ENCODE assay signal across 13 cellular contexts in the genomic region with DNA sequence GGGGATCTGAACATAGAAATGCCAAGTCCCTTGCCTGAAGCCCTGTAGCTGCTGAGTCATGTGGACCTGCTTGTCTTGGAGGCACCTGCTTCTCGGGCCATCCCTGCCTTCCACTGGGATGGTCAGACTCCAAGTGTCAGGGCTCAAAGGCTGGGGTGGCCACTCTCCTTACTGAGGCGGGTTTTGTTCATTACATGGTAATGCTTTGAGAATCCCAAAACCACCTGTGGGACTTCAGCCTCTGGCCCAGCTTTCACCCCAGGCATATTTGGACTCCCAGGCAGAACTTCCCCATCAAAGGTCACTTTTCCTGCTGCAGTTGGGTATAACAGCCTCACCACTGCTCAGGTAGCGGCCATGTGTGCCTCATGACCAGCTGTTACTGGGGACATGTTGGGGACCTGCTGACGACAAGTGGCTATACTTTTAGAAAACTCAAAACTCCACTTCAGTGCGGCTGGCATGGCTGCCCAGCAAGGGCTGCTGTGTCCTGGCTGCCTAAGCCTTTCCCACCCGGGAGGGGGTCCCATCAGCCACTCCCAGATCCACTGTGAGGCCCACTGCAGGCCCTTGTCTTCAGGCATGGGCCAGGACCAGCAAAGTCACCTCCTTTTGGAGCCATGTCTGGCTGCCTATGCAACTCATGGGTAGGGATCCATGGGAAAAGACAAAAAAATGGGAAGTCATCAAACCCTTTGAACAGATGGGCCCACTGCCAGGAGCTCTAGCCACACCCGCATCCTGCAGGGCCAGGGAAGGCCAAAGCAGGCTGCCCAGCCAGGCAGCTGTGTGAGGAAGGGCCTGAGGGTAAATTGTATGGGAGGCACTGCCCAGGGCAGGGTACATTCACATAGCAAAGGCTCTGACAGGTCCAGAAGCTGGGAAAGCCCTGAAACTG.
DNase-seq lines count a peak whose midpoint lies in the region; ATAC-seq and TF ChIP-seq lines count a peak whose summit lies in the region.
"Had no signal": no experiment of that assay in that cellular context is flagged by ENCODE, and none has a peak within 500 bp of the region (broad histone marks: within the 10 kb centered on the region; RNA-seq: fewer than 3 reads in every experiment).

No MANE protein-coding gene starts in this region.

- DNase-seq in BE2C = peak; percentile 29
- peak; percentile 21 for DNase-seq in colonic mucosa
- DNase-seq in left lobe of liver (ENCODE audit: low spot score) = peak; percentile 43
- DNase-seq in middle frontal gyrus (ENCODE audit: extremely low spot score, low spot score) = no peak
- DNase-seq in hepatocyte (ENCODE audit: low spot score) = no peak
- no peak for DNase-seq in activated T-cell treated with anti-CD3 and anti-CD28 coated beads, Interleukin-2, amount 50 U/mL, for 4 hours
- DNase-seq: NCI-H1092, NCI-H524 treated with DMSO at 0.1 percent for 48 hours, posterior cingulate gyrus had no signal

- intact Hi-C loops in colonic mucosa (cut with DNase I) = loop anchor here (5.0 kb wide), 1 partner anchor 146 kb away; no protein-coding TSS in a partner anchor

- no peaks in the 10 kb centered on the region for H3K36me3 Mint-ChIP-seq in activated T-cell treated with anti-CD3 and anti-CD28 coated beads, Interleukin-2, amount 50 U/mL, for 4 hours (ENCODE audit: insufficient read depth)

- no peak overlapping the region for H3K4me3 Mint-ChIP-seq in activated T-cell treated with anti-CD3 and anti-CD28 coated beads, Interleukin-2, amount 50 U/mL, for 4 hours
- H3K4me3 Mint-ChIP-seq: B cell had no signal

- H3K4me3 ChIP-seq in BE2C (ENCODE audit: low read depth, low read length) (no peak overlapping the region), HEK293 (ENCODE audit: low read depth, low read length) (no peak overlapping the region), colonic mucosa (no peak overlapping the region), hepatocyte (no peak overlapping the region)

- POLR2A ChIA-PET in HEK293 (lab: Yijun Ruan, JAX) = interaction anchor here (1.0 kb wide), 1 partner anchor 15 kb away, joined by 4 read pairs; no protein-coding TSS in a partner anchor

- WGBS in hepatocyte (ENCODE audit: low lambda C conversion rate, missing lambda C conversion rate) = 91% methylated on average over 7 of the region's 7 CpGs

- no peak overlapping the region for H2AFZ ChIP-seq in hepatocyte

- H3K9me3 ChIP-seq in BE2C (no peaks in the 10 kb centered on the region), HEK293 (ENCODE audit: control insufficient read depth, insufficient read depth, low read depth, low read length) (no peaks in the 10 kb centered on the region), colonic mucosa (no peaks in the 10 kb centered on the region), hepatocyte (ENCODE audit: low read depth) (no peaks in the 10 kb centered on the region)

- peaks cover under 1% of the 10 kb centered on the region for H3K9me3 Mint-ChIP-seq in activated T-cell treated with anti-CD3 and anti-CD28 coated beads, Interleukin-2, amount 50 U/mL, for 4 hours

- no peaks in the 10 kb centered on the region for H4K20me1 ChIP-seq in hepatocyte (ENCODE audit: insufficient read depth, poor library complexity, severe bottlenecking)

- no peaks in the 10 kb centered on the region for H3K9me2 ChIP-seq in hepatocyte (replicated peaks; ENCODE audit: insufficient read depth)

- no peak overlapping the region for H3K9ac ChIP-seq in colonic mucosa (ENCODE audit: low read depth in 2 of 2, low read length in 2 of 2)

- no peak for ATAC-seq in left lobe of liver
- no peak for ATAC-seq in GM18909 (IDR thresholded peaks at IDR 0.05; ENCODE audit: poor library complexity, unreplicated experiment)
- no peak for ATAC-seq in activated T-cell treated with anti-CD3 and anti-CD28 coated beads, Interleukin-2, amount 50 U/mL, for 4 hours

- TF ChIP-seq CTCF in BE2C (IDR thresholded peaks at IDR 0.05; ENCODE audit: low read depth, low read length) (no peak), HEK293 (tag by site-specific recombination; IDR thresholded peaks at IDR 0.05) (no peak), colonic mucosa (IDR thresholded peaks at IDR 0.05) (no peak), hepatocyte (IDR thresholded peaks at IDR 0.05; ENCODE audit: poor library complexity) (no peak)

- no peak overlapping the region for H3K27ac ChIP-seq in HEK293 (ENCODE audit: extremely low read depth, low read depth, low read length)
- H3K27ac ChIP-seq in colonic mucosa = no peak overlapping the region
- no peak overlapping the region for H3K27ac ChIP-seq in hepatocyte
- H3K27ac ChIP-seq: RWPE1 had no signal

- H3K4me1 ChIP-seq in BE2C (no peaks in the 10 kb centered on the region; the same call in 1 of the 2 replicates), HEK293 (ENCODE audit: control insufficient read depth, insufficient read depth, low read length) (no peaks in the 10 kb centered on the region), colonic mucosa (no peaks in the 10 kb centered on the region), hepatocyte (ENCODE audit: insufficient read depth) (no peaks in the 10 kb centered on the region)

- H3K4me1 Mint-ChIP-seq in activated T-cell treated with anti-CD3 and anti-CD28 coated beads, Interleukin-2, amount 50 U/mL, for 4 hours (ENCODE audit: low read depth) = no peaks in the 10 kb centered on the region

- peaks cover 4% of the 10 kb centered on the region for H3K27me3 Mint-ChIP-seq in activated T-cell treated with anti-CD3 and anti-CD28 coated beads, Interleukin-2, amount 50 U/mL, for 4 hours (ENCODE audit: low read depth)
- H3K27me3 Mint-ChIP-seq: B cell had no signal

- no peak overlapping the region for H3K4me2 ChIP-seq in hepatocyte

- CTCF ChIA-PET in HEK293 (lab: Yijun Ruan, JAX) = interaction anchor here (0.7 to 1.3 kb wide), 3 partner anchors 15 to 144 kb away, joined by 3 read pairs; no protein-coding TSS in a partner anchor

- H3K27me3 ChIP-seq in BE2C (no peaks in the 10 kb centered on the region), colonic mucosa (no peaks in the 10 kb centered on the region), hepatocyte (no peaks in the 10 kb centered on the region)

- no peaks in the 10 kb centered on the region for H3K79me2 ChIP-seq in hepatocyte

- H3K36me3 ChIP-seq in BE2C = no peaks in the 10 kb centered on the region
- no peaks in the 10 kb centered on the region for H3K36me3 ChIP-seq in HEK293 (ENCODE audit: control insufficient read depth in 2 of 2, insufficient read depth in 1 of 2, low read length in 2 of 2)
- H3K36me3 ChIP-seq in colonic mucosa = no peaks in the 10 kb centered on the region
- no peaks in the 10 kb centered on the region for H3K36me3 ChIP-seq in hepatocyte (replicated peaks; ENCODE audit: insufficient read depth, low read depth)

TF ChIP-seq in HEK293, 187 proteins besides CTCF, POLR2A, EP300 and RAD21:
- TF ChIP-seq, protein P1, sequence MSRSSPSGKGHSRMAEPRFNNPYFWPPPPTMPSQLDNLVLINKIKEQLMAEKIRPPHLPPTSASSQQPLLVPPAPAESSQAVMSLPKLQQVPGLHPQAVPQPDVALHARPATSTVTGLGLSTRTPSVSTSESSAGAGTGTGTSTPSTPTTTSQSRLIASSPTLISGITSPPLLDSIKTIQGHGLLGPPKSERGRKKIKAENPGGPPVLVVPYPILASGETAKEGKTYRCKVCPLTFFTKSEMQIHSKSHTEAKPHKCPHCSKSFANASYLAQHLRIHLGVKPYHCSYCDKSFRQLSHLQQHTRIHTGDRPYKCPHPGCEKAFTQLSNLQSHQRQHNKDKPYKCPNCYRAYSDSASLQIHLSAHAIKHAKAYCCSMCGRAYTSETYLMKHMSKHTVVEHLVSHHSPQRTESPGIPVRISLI (tag by site-specific recombination; IDR thresholded peaks at IDR 0.05) = no peak
- TF ChIP-seq SCRT1 (tag by site-specific recombination; IDR thresholded peaks at IDR 0.05; ENCODE audit: borderline replicate concordance) (peak; percentile 28; the same call in 1 of the 2 replicates), SCRT2 (tag by site-specific recombination; IDR thresholded peaks at IDR 0.05) (peak; percentile 63)

Comparison
In these comparisons a context has a peak if more than half of its experiments do, and no peak if none do; other contexts are left out.
1. DNase-seq: peak in BE2C (single experiment), colonic mucosa (single experiment) and left lobe of liver (single experiment); none in middle frontal gyrus (single experiment), hepatocyte (single experiment) and activated T-cell treated with anti-CD3 and anti-CD28 coated beads, Interleukin-2, amount 50 U/mL, for 4 hours (single experiment).